ENCODE assay signal across 8 cellular contexts in the genomic region with DNA sequence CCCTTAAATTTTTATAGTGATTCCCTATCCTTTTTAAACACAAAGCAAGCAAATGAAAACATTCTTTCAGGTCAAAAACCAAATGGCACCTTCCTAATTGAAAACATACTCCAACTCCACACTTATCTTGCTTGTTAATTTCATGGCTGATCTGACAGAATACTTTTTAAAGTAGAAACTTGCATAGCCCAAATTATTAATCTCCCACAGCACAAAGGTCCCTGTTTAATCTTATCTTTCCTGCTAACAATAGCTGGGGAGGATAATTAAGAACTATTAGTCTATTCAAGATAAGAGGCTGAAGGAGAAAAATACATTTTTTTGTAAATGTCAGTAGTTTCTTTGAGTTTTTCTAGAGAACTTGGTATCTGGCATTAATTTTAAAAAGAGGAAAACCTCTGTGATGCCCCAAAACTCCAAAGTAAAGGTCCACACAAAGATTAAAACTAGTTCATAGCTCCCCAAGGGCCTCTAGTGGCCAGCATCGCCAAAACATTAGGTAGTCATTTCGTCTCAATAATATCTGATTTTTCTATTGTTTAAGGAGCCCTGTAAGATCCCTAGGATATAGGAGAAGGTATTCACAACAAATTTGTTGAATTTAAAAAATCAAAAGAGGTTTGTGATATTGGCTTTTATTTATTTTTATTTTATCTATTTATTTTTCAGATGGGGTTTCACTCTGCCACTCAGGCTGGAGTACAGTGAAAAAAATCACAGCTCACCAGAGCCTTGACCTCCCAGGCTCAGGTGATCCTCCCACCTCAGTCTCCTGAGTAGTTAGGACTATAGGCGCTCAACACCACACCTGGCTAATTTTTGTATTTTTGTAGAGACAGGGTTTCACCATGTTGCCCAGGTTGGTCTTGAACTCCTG. TPM values are rescaled to one million over a fixed set of nuclear protein-coding genes. Genes with fewer than 3 reads are reported as not detected.
DNase-seq lines count a peak whose midpoint lies in the region; ATAC-seq and TF ChIP-seq lines count a peak whose summit lies in the region.
"Had no signal": no experiment of that assay in that cellular context is flagged by ENCODE, and none has a peak within 500 bp of the region (broad histone marks: within the 10 kb centered on the region; RNA-seq: fewer than 3 reads in every experiment).

No MANE protein-coding gene starts in this region.

- no peaks in the 10 kb centered on the region for H3K36me3 ChIP-seq in upper lobe of right lung

- peaks cover 1% of the 10 kb centered on the region for H3K36me3 Mint-ChIP-seq in memory B cell

- DNase-seq in Daoy (ENCODE audit: low read depth) (peak; percentile 21), HuH-7 (ENCODE audit: low spot score) (peak; percentile 40), T1000 (lab: John Stamatoyannopoulos, UW) (peak; percentile 78), coronary artery (ENCODE audit: low spot score) (no peak), memory B cell (ENCODE audit: low spot score in 2 of 2) (peak; percentile 31 to 43), upper lobe of right lung (no peak)

- H3K27ac ChIP-seq in coronary artery (no peak overlapping the region), upper lobe of right lung (no peak overlapping the region)

- H3K27ac Mint-ChIP-seq in memory B cell: peak overlapping the region; percentile 22
- H3K27ac Mint-ChIP-seq: activated naive CD4-positive, alpha-beta T cell treated with anti-CD3 and anti-CD28 coated beads, Interleukin-2, amount 50 U/mL, for 24 hours had no signal

- intact Hi-C loops in upper lobe of right lung (cut with DNase I): loop anchor here (10.0 kb wide), 1 partner anchor 318 kb away; no protein-coding TSS in a partner anchor

- no peak overlapping the region for H3K4me3 Mint-ChIP-seq in memory B cell
- H3K4me3 Mint-ChIP-seq: activated naive CD4-positive, alpha-beta T cell treated with anti-CD3 and anti-CD28 coated beads, Interleukin-2, amount 50 U/mL, for 24 hours had no signal

- peaks cover 13% of the 10 kb centered on the region for H3K4me1 Mint-ChIP-seq in memory B cell

- no peaks in the 10 kb centered on the region for H3K9me3 ChIP-seq in upper lobe of right lung

- no peaks in the 10 kb centered on the region for H3K27me3 ChIP-seq in upper lobe of right lung

- H3K4me3 ChIP-seq in coronary artery (no peak overlapping the region), upper lobe of right lung (no peak overlapping the region)

- H3K9me3 Mint-ChIP-seq in memory B cell: peaks cover 2% of the 10 kb centered on the region
- H3K9me3 Mint-ChIP-seq: activated naive CD4-positive, alpha-beta T cell treated with anti-CD3 and anti-CD28 coated beads, Interleukin-2, amount 50 U/mL, for 24 hours had no signal

- ATAC-seq in memory B cell (ENCODE audit: low read depth) (peak; percentile 72), upper lobe of right lung (peak; percentile 70), HG03378 (IDR thresholded peaks at IDR 0.05; ENCODE audit: unreplicated experiment) (no peak)

- no peaks in the 10 kb centered on the region for H3K4me1 ChIP-seq in upper lobe of right lung

- no peaks in the 10 kb centered on the region for H3K27me3 Mint-ChIP-seq in memory B cell
- H3K27me3 Mint-ChIP-seq: activated naive CD4-positive, alpha-beta T cell treated with anti-CD3 and anti-CD28 coated beads, Interleukin-2, amount 50 U/mL, for 24 hours had no signal

- TF ChIP-seq CTCF in coronary artery (IDR thresholded peaks at IDR 0.05) (peak; percentile 50), upper lobe of right lung (IDR thresholded peaks at IDR 0.05) (peak; percentile 65)

RNA-seq across cellular contexts. Expression of gene CDNF, which starts 14.7 kb away (rescaled TPM):
- not detected in 2 replicates for total RNA-seq in Daoy (2014; rRNA removed; shearing (Covaris generic))
- 0.61 TPM for total RNA-seq in upper lobe of right lung

RNA-seq across cellular contexts. Expression of gene HSPA14, which starts 15.0 kb away (rescaled TPM):
- 39.9 and 51.2 TPM in 2 replicates for total RNA-seq in Daoy (2014; rRNA removed; shearing (Covaris generic))
- 10.0 TPM for total RNA-seq in upper lobe of right lung

RNA-seq across cellular contexts. Expression of gene MSANTD7, which starts 15.0 kb away (rescaled TPM):
- total RNA-seq in Daoy (2014; rRNA removed; shearing (Covaris generic)): 14.4 and 14.7 TPM in 2 replicates
- total RNA-seq in upper lobe of right lung: 6.7 TPM

RNA-seq across cellular contexts. Expression of gene FAM107B, which starts 48.4 kb away (rescaled TPM):
- total RNA-seq in Daoy (2014; rRNA removed; shearing (Covaris generic)): 14.3 and 15.6 TPM in 2 replicates
- 86.2 TPM for total RNA-seq in upper lobe of right lung

RNA-seq across cellular contexts. Expression of gene SUV39H2, which starts 55.5 kb away (rescaled TPM):
- total RNA-seq in Daoy (2014; rRNA removed; shearing (Covaris generic)): 29.0 and 35.7 TPM in 2 replicates
- 4.5 TPM for total RNA-seq in upper lobe of right lung

Comparison
In these comparisons a context has a peak if more than half of its experiments do, and no peak if none do; other contexts are left out.
1. DNase-seq: peak in Daoy (single experiment), HuH-7 (single experiment), T1000 (single experiment) and memory B cell (2 of 2); none in coronary artery (single experiment) and upper lobe of right lung (single experiment).